In the genomic region with DNA sequence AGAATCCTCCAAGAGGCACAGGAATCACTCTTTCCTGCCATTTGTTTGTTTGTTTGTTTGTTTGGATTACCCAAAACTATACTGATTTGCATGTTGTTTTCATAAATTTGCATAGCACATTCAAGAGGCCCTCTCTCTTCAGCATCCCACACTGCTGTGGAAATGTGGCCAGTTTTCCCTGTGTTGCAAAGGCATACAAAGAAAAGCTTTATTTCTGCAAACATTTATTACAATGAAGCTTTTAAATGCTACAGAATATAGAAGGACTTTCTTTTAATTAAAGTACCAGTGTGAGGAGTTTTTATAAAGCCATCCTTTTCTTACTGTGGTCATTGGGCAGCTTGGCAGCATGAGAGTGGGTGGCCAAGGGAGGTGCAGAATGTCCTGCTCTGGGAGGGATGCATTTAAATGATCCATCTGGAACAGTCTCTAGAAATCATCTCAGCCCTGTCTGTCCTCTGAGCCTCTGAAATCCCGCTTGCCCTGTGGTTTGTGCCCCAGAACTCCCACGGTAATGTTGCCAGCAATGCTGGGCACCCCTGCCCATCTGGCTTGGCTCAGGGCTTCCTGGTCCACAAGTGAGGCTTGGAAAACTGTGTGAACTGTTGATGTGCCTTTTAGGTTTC, we compare ENCODE assay signal across 10 cellular contexts.
"Had no signal": no experiment of that assay in that cellular context is flagged by ENCODE, and none has a peak within 500 bp of the region (broad histone marks: within the 10 kb centered on the region; RNA-seq: fewer than 3 reads in every experiment).

No MANE protein-coding gene starts in this region.

- ATAC-seq: stimulated activated naive B cell treated with anti-CD40 and anti-IgM and Interleukin-4, amounts not matched to agents 10 μg/mL and 1 μg/mL and 100 μg/mL, for 72 hours had no signal

- H3K9me3 ChIP-seq: pancreas, SJCRH30 had no signal

- DNase-seq: activated CD4-positive, alpha-beta T cell treated with anti-CD3 and anti-CD28 coated beads, Interleukin-2, amount 10 ng/mL, durations not matched to agents 24 days and 14 days; activated CD4-positive, CD25-positive, alpha-beta regulatory T cell; activated gamma-delta T cell treated with Interleukin-2 at 50 U/mL for 16 hours; amniotic stem cell; brain microvascular endothelial cell; endodermal cell; pancreas; retina; SJCRH30; stimulated activated naive B cell treated with anti-CD40 and anti-IgM and Interleukin-4, amounts not matched to agents 10 μg/mL and 1 μg/mL and 100 μg/mL, for 72 hours had no signal

- H3K36me3 ChIP-seq: brain microvascular endothelial cell, pancreas, SJCRH30 had no signal

- H3K27ac ChIP-seq: brain microvascular endothelial cell, SJCRH30 had no signal

- H3K4me3 ChIP-seq: pancreas, SJCRH30 had no signal

- H3K27me3 ChIP-seq: brain microvascular endothelial cell, pancreas had no signal

- H3K4me1 ChIP-seq: SJCRH30 had no signal
